In genomic region chr2:110674620-110675555, GRCh38 we compare ENCODE assay signal across 9 cellular contexts. TPM values are rescaled to one million over a fixed set of nuclear protein-coding genes. Genes with fewer than 3 reads are reported as not detected.
A peak's percentile ranks its signal among the peaks of the same experiment; 100 is the strongest.
DNase-seq lines count a peak whose midpoint lies in the region; ATAC-seq, FAIRE-seq and TF ChIP-seq lines count a peak whose summit lies in the region.
"Had no signal": no experiment of that assay in that cellular context is flagged by ENCODE, and none has a peak within 500 bp of the region (broad histone marks: within the 10 kb centered on the region; RNA-seq: fewer than 3 reads in every experiment).

No MANE protein-coding gene starts in this region.

- H3K27ac ChIP-seq in astrocyte (ENCODE audit: low read depth, low read length): peak overlapping the region; percentile 35
- H3K27ac ChIP-seq in naive thymus-derived CD4-positive, alpha-beta T cell (ENCODE audit: low read depth, low read length): no peak overlapping the region
- no peak overlapping the region for H3K27ac ChIP-seq in gastroesophageal sphincter

- H3K27ac Mint-ChIP-seq in astrocyte (ENCODE audit: unreplicated experiment): peak overlapping the region; percentile 88
- peak overlapping the region in 2 of 9 donors; percentile 42 to 84 for H3K27ac Mint-ChIP-seq in naive thymus-derived CD4-positive, alpha-beta T cell

- no peak for TF ChIP-seq POLR2A in gastroesophageal sphincter (IDR thresholded peaks at IDR 0.05)

- H3K36me3 ChIP-seq in astrocyte (ENCODE audit: insufficient read depth, low read length) (no peaks in the 10 kb centered on the region), gastroesophageal sphincter (no peaks in the 10 kb centered on the region)
- H3K36me3 ChIP-seq in naive thymus-derived CD4-positive, alpha-beta T cell (ENCODE audit: control insufficient read depth in 2 of 3, insufficient read depth in 3 of 3, low read length in 3 of 3): peaks cover 0 to 5% (median 0%) of the 10 kb centered on the region in 3 experiments

- peak overlapping the region; percentile 7 for H2AFZ ChIP-seq in astrocyte (ENCODE audit: low read depth, low read length)

- no peak overlapping the region for H3K4me3 Mint-ChIP-seq in astrocyte (ENCODE audit: unreplicated experiment)
- H3K4me3 Mint-ChIP-seq in naive thymus-derived CD4-positive, alpha-beta T cell: peak overlapping the region in 3 of 10 donors; percentile 18 to 84 (median 30)

- peak overlapping the region; percentile 16 for H3K9ac ChIP-seq in astrocyte (ENCODE audit: low read length)

- H3K4me2 ChIP-seq in astrocyte (ENCODE audit: low read length): peak overlapping the region; percentile 51

- H3K9me3 Mint-ChIP-seq in astrocyte (ENCODE audit: unreplicated experiment): no peaks in the 10 kb centered on the region
- H3K9me3 Mint-ChIP-seq in naive thymus-derived CD4-positive, alpha-beta T cell: peaks cover 0 to 4% (median 0%) of the 10 kb centered on the region in 11 donors

- POLR2A ChIA-PET in naive thymus-derived CD4-positive, alpha-beta T cell (lab: Charles Lee): no interaction called here

- H3K4me3 ChIP-seq in astrocyte (ENCODE audit: insufficient read depth, low read depth, low read length) (no peak overlapping the region), gastroesophageal sphincter (no peak overlapping the region)
- H3K4me3 ChIP-seq in naive thymus-derived CD4-positive, alpha-beta T cell (ENCODE audit: low read length): no peak overlapping the region

- WGBS in gastroesophageal sphincter (ENCODE audit: low coverage in 1 of 2), 2 donors: 32 to 34% methylated on average over 3 to 5 of the region's 7 CpGs

- FAIRE-seq in astrocyte (lab: Jason Lieb, UNC): no peak

- peaks cover 14% of the 10 kb centered on the region for H3K4me1 Mint-ChIP-seq in astrocyte (ENCODE audit: low read depth, unreplicated experiment)
- H3K4me1 Mint-ChIP-seq in naive thymus-derived CD4-positive, alpha-beta T cell: peaks cover 5 to 54% (median 20%) of the 10 kb centered on the region in 7 donors

- intact Hi-C loops in naive thymus-derived CD4-positive, alpha-beta T cell (cut with micrococcal nuclease): loop anchor here (5.0 to 10.0 kb wide), 3 partner anchors 473 to 1967 kb away; partner anchors contain the start of gene ANAPC1 (in 1 of the 2)

- peaks cover 44% of the 10 kb centered on the region for H3K79me2 ChIP-seq in astrocyte (ENCODE audit: insufficient read depth, low read length)

- ATAC-seq in GM18517 (IDR thresholded peaks at IDR 0.05; ENCODE audit: unreplicated experiment) (peak; percentile 94), HG02852 (IDR thresholded peaks at IDR 0.05; ENCODE audit: unreplicated experiment) (peak; percentile 84), gastroesophageal sphincter (no peak)
- ATAC-seq in naive thymus-derived CD4-positive, alpha-beta T cell: peak; percentile 64

- CTCF ChIA-PET in naive thymus-derived CD4-positive, alpha-beta T cell (lab: Charles Lee): no interaction called here

- H3K27me3 ChIP-seq in astrocyte (ENCODE audit: insufficient read depth, low read length) (no peaks in the 10 kb centered on the region), gastroesophageal sphincter (peaks cover 10% of the 10 kb centered on the region)
- no peaks in the 10 kb centered on the region for H3K27me3 ChIP-seq in naive thymus-derived CD4-positive, alpha-beta T cell (ENCODE audit: control insufficient read depth in 2 of 2, insufficient read depth in 2 of 2, low read length in 2 of 2)

- H4K20me1 ChIP-seq in astrocyte (ENCODE audit: insufficient read depth, low read length): no peaks in the 10 kb centered on the region

- peak; percentile 22 for DNase-seq in AG08395 (ENCODE audit: low spot score)
- peak; percentile 26 for DNase-seq in NCI-H2227 treated with DMSO at 0.1 percent for 48 hours (lab: John Stamatoyannopoulos, UW)
- peak; percentile 39 for DNase-seq in astrocyte (ENCODE audit: low read depth)
- no peak for DNase-seq in naive thymus-derived CD4-positive, alpha-beta T cell
- no peak for DNase-seq in D341Med (ENCODE audit: low spot score)

- no peak for TF ChIP-seq EP300 in gastroesophageal sphincter (IDR thresholded peaks at IDR 0.05)

- H3K4me1 ChIP-seq in astrocyte (ENCODE audit: insufficient read depth, low read length) (peaks cover 17% of the 10 kb centered on the region), gastroesophageal sphincter (peaks cover 0 to 21% (median 12%) of the 10 kb centered on the region in 3 donors)
- peaks cover 0 to 17% of the 10 kb centered on the region in 2 donors for H3K4me1 ChIP-seq in naive thymus-derived CD4-positive, alpha-beta T cell (ENCODE audit: control insufficient read depth in 2 of 2, insufficient read depth in 2 of 2, low read length in 2 of 2)

- H3K9me3 ChIP-seq in astrocyte (ENCODE audit: insufficient read depth, low read depth, low read length): no peaks in the 10 kb centered on the region
- H3K9me3 ChIP-seq in naive thymus-derived CD4-positive, alpha-beta T cell (ENCODE audit: control insufficient read depth in 2 of 3, low read length in 3 of 3): no peaks in the 10 kb centered on the region
- no peaks in the 10 kb centered on the region for H3K9me3 ChIP-seq in gastroesophageal sphincter

- no peaks in the 10 kb centered on the region for H3K27me3 Mint-ChIP-seq in astrocyte (ENCODE audit: low read depth, unreplicated experiment)
- H3K27me3 Mint-ChIP-seq in naive thymus-derived CD4-positive, alpha-beta T cell: no peaks in the 10 kb centered on the region

- TF ChIP-seq CTCF in astrocyte (IDR thresholded peaks at IDR 0.05; ENCODE audit: insufficient read depth, low read depth, low read length): no peak
- TF ChIP-seq CTCF in gastroesophageal sphincter (IDR thresholded peaks at IDR 0.05): no peak

- H3K36me3 Mint-ChIP-seq in astrocyte (ENCODE audit: low read depth, unreplicated experiment): no peaks in the 10 kb centered on the region
- peaks cover 0 to 15% (median 0%) of the 10 kb centered on the region in 5 donors for H3K36me3 Mint-ChIP-seq in naive thymus-derived CD4-positive, alpha-beta T cell

RNA-seq across cellular contexts. Expression of gene BUB1, which starts 3.0 kb away (rescaled TPM):
- total RNA-seq in astrocyte (4.8 and 8.0 TPM in 2 replicates), gastroesophageal sphincter (1 to 10 TPM in 2 of 4 donors, under 1 TPM in 1, not detected in 1; 0.40 to 2.3 (median 1.0) TPM)
- 10 to 100 TPM in 1 of 5 experiments, 1 to 10 TPM in 4; 2.3 to 73.7 (median 2.6) TPM for total RNA-seq in naive thymus-derived CD4-positive, alpha-beta T cell
- polyA plus RNA-seq in naive thymus-derived CD4-positive, alpha-beta T cell: 1 to 10 TPM; 1.1 to 1.4 TPM

RNA-seq across cellular contexts. Expression of gene ACOXL, which starts 57.5 kb away (rescaled TPM):
- total RNA-seq in astrocyte (0.12 and 0.23 TPM in 2 replicates), gastroesophageal sphincter (not detected)
- under 1 TPM in 1 of 5 experiments, not detected in 4; 0.29 TPM for total RNA-seq in naive thymus-derived CD4-positive, alpha-beta T cell
- not detected for polyA plus RNA-seq in naive thymus-derived CD4-positive, alpha-beta T cell
- total RNA-seq: liver had no signal

Comparison
In these comparisons a context has a peak if more than half of its experiments do, and no peak if none do; other contexts are left out.
1. DNase-seq: peak in AG08395 (single experiment), NCI-H2227 treated with DMSO at 0.1 percent for 48 hours (single experiment) and astrocyte (single experiment); none in naive thymus-derived CD4-positive, alpha-beta T cell (0 of 9) and D341Med (single experiment).